Comparison of ENCODE assay signal across 3 cellular contexts in genomic region chr16:69360070-69360469, GRCh38. TPM values are rescaled to one million over a fixed set of nuclear protein-coding genes. Genes with fewer than 3 reads are reported as not detected.
"Had no signal": no experiment of that assay in that cellular context is flagged by ENCODE, and none has a peak within 500 bp of the region (broad histone marks: within the 10 kb centered on the region; RNA-seq: fewer than 3 reads in every experiment).

No MANE protein-coding gene starts in this region.

RNA-seq across cellular contexts. Expression of gene TMED6, which starts 8.5 kb away (rescaled TPM):
- total RNA-seq: GM23338, H1 had no signal
- polyA plus RNA-seq: H1, IgD-negative memory B cell had no signal
